Comparison of ENCODE assay signal across 23 cellular contexts in genomic region chr6:97129111-97129510, GRCh38.
"Had no signal": no experiment of that assay in that cellular context is flagged by ENCODE, and none has a peak within 500 bp of the region (broad histone marks: within the 10 kb centered on the region; RNA-seq: fewer than 3 reads in every experiment).

No MANE protein-coding gene starts in this region.

- DNase-seq: activated CD4-positive, alpha-beta memory T cell treated with anti-CD3 and anti-CD28 coated beads, Interleukin-2, amount 10 ng/mL, durations not matched to agents 7 days and 5 days; activated CD4-positive, alpha-beta T cell treated with anti-CD3 and anti-CD28 coated beads, Interleukin-2, amount 50 U/mL, for 1 hour; activated gamma-delta T cell; activated naive CD4-positive, alpha-beta T cell treated with anti-CD3 and anti-CD28 coated beads for 36 hours; activated T-cell treated with anti-CD3 and anti-CD28 coated beads for 4 hours; activated T-cell treated with anti-CD3 and anti-CD28 coated beads, Interleukin-2, amount 50 U/mL, for 48 hours; caudate nucleus; KG1; NCI-H1092; NCI-H1417 treated with DMSO at 0.1 percent for 48 hours; NCI-H1694; NCI-H2029; NCI-H2107; NCI-H226; NCI-H526; Right ventricle myocardium superior; RPMI8226; SJCRH30; SK-N-SH had no signal

- H3K4me1 ChIP-seq: SJCRH30 had no signal

- H3K9me3 ChIP-seq: SJCRH30, SK-N-SH had no signal

- H3K4me3 Mint-ChIP-seq: activated CD4-positive, alpha-beta memory T cell treated with anti-CD3 and anti-CD28 coated beads, Interleukin-2, amount 10 ng/mL, durations not matched to agents 7 days and 5 days; activated naive CD4-positive, alpha-beta T cell treated with anti-CD3 and anti-CD28 coated beads for 36 hours; activated naive CD8-positive, alpha-beta T cell; activated T-helper 17 cell treated with anti-CD3 and anti-CD28 coated beads, Interleukin-2, amount 50 U/mL, for 72 hours; T-helper 2 cell treated with Interferon-gamma antibody and Interleukin-4, amounts not matched to agents 5 μg/mL and 100 μg/mL, for 36 hours; WTC11 had no signal

- H3K27me3 Mint-ChIP-seq: activated CD4-positive, alpha-beta memory T cell treated with anti-CD3 and anti-CD28 coated beads, Interleukin-2, amount 10 ng/mL, durations not matched to agents 7 days and 5 days; activated naive CD8-positive, alpha-beta T cell; activated T-helper 17 cell treated with anti-CD3 and anti-CD28 coated beads, Interleukin-2, amount 50 U/mL, for 72 hours had no signal

- H3K27ac Mint-ChIP-seq: activated CD4-positive, alpha-beta memory T cell treated with anti-CD3 and anti-CD28 coated beads, Interleukin-2, amount 10 ng/mL, durations not matched to agents 7 days and 5 days; activated naive CD4-positive, alpha-beta T cell treated with anti-CD3 and anti-CD28 coated beads for 36 hours; activated naive CD8-positive, alpha-beta T cell; activated T-helper 17 cell treated with anti-CD3 and anti-CD28 coated beads, Interleukin-2, amount 50 U/mL, for 72 hours; T-helper 2 cell treated with Interferon-gamma antibody and Interleukin-4, amounts not matched to agents 5 μg/mL and 100 μg/mL, for 36 hours; WTC11 had no signal

- H3K4me3 ChIP-seq: SJCRH30 had no signal

- H3K36me3 Mint-ChIP-seq: WTC11 had no signal

- H3K27me3 ChIP-seq: SJCRH30 had no signal

- H3K4me2 ChIP-seq: SK-N-SH had no signal

- H3K9ac ChIP-seq: SK-N-SH had no signal

- H3K27ac ChIP-seq: SJCRH30 had no signal

- H3K36me3 ChIP-seq: SJCRH30 had no signal

- H3K9me3 Mint-ChIP-seq: activated CD4-positive, alpha-beta memory T cell treated with anti-CD3 and anti-CD28 coated beads, Interleukin-2, amount 10 ng/mL, durations not matched to agents 7 days and 5 days; activated naive CD4-positive, alpha-beta T cell treated with anti-CD3 and anti-CD28 coated beads for 36 hours; activated T-helper 17 cell treated with anti-CD3 and anti-CD28 coated beads, Interleukin-2, amount 50 U/mL, for 72 hours; T-helper 2 cell treated with Interferon-gamma antibody and Interleukin-4, amounts not matched to agents 5 μg/mL and 100 μg/mL, for 36 hours; WTC11 had no signal

- H3K4me1 Mint-ChIP-seq: activated CD4-positive, alpha-beta memory T cell treated with anti-CD3 and anti-CD28 coated beads, Interleukin-2, amount 10 ng/mL, durations not matched to agents 7 days and 5 days; activated T-helper 17 cell treated with anti-CD3 and anti-CD28 coated beads, Interleukin-2, amount 50 U/mL, for 72 hours; WTC11 had no signal
